Comparison of ENCODE assay signal across 28 cellular contexts in genomic region chr11:6941970-6942369, GRCh38. TPM values are rescaled to one million over a fixed set of nuclear protein-coding genes. Genes with fewer than 3 reads are reported as not detected.
"Had no signal": no experiment of that assay in that cellular context is flagged by ENCODE, and none has a peak within 500 bp of the region (broad histone marks: within the 10 kb centered on the region; RNA-seq: fewer than 3 reads in every experiment).

No MANE protein-coding gene starts in this region.

- H3K4me1 ChIP-seq: esophagus muscularis mucosa, prostate gland, transverse colon had no signal

- H3K4me1 Mint-ChIP-seq: activated B cell treated with CpG ODN at 0.5 μM for 24 hours; activated CD4-positive, alpha-beta T cell treated with anti-CD3 and anti-CD28 coated beads for 36 hours; activated naive CD8-positive, alpha-beta T cell treated with anti-CD3 and anti-CD28 coated beads for 36 hours; mesothelial cell of epicardium; natural killer cell had no signal

- H3K4me3 ChIP-seq: coronary artery, esophagus muscularis mucosa, ovary, prostate gland, transverse colon had no signal

- H3K36me3 Mint-ChIP-seq: activated naive CD8-positive, alpha-beta T cell treated with anti-CD3 and anti-CD28 coated beads for 36 hours; natural killer cell; stimulated activated naive B cell treated with anti-CD40 and anti-IgM and Interleukin-4, amounts not matched to agents 10 μg/mL and 1 μg/mL and 100 μg/mL, for 72 hours had no signal

- H3K27ac Mint-ChIP-seq: activated B cell treated with CpG ODN at 0.5 μM for 24 hours; activated CD4-positive, alpha-beta T cell treated with anti-CD3 and anti-CD28 coated beads for 36 hours; activated naive CD8-positive, alpha-beta T cell treated with anti-CD3 and anti-CD28 coated beads for 36 hours; mesothelial cell of epicardium; natural killer cell; stimulated activated naive B cell treated with anti-CD40 and anti-IgM and Interleukin-4, amounts not matched to agents 10 μg/mL and 1 μg/mL and 100 μg/mL, for 72 hours had no signal

- H3K4me3 Mint-ChIP-seq: activated B cell treated with CpG ODN at 0.5 μM for 24 hours; activated CD4-positive, alpha-beta T cell treated with anti-CD3 and anti-CD28 coated beads for 36 hours; activated naive CD8-positive, alpha-beta T cell treated with anti-CD3 and anti-CD28 coated beads for 36 hours; activated T-cell treated with anti-CD3 and anti-CD28 coated beads, Interleukin-2, amount 50 U/mL, for 4 hours; mesothelial cell of epicardium; natural killer cell; stimulated activated naive B cell treated with anti-CD40 and anti-IgM and Interleukin-4, amounts not matched to agents 10 μg/mL and 1 μg/mL and 100 μg/mL, for 72 hours had no signal

- H3K9me3 ChIP-seq: esophagus muscularis mucosa, neutrophil, ovary, prostate gland, transverse colon had no signal

- ATAC-seq: activated CD4-positive, alpha-beta T cell treated with anti-CD3 and anti-CD28 coated beads for 36 hours; activated T-cell treated with anti-CD3 and anti-CD28 coated beads, Interleukin-2, amount 50 U/mL, for 4 hours; left ventricle myocardium superior; natural killer cell; stimulated activated naive B cell treated with anti-CD40 and anti-IgM and Interleukin-4, amounts not matched to agents 10 μg/mL and 1 μg/mL and 100 μg/mL, for 72 hours had no signal

- DNase-seq: activated B cell treated with CpG ODN at 0.5 μM for 24 hours; activated CD4-positive, alpha-beta T cell treated with anti-CD3 and anti-CD28 coated beads for 36 hours; activated CD4-positive, alpha-beta T cell treated with anti-CD3 and anti-CD28 coated beads, Interleukin-2, amount 50 U/mL, for 4 hours; activated CD8-positive, alpha-beta memory T cell treated with anti-CD3 and anti-CD28 coated beads for 24 hours; activated CD8-positive, alpha-beta memory T cell treated with anti-CD3 and anti-CD28 coated beads, Interleukin-2, amount 50 U/mL, for 4 hours; activated naive CD4-positive, alpha-beta T cell treated with Interleukin-2 at 50 U/mL for 16 hours; activated naive CD8-positive, alpha-beta T cell treated with anti-CD3 and anti-CD28 coated beads for 36 hours; activated T-cell treated with anti-CD3 and anti-CD28 coated beads, Interleukin-2, amount 50 U/mL, for 4 hours; amniotic stem cell; cerebellar nuclear complex; hypothalamus; left ventricle myocardium superior; mammary epithelial cell; natural killer cell; ovary; stimulated activated CD4-positive, alpha-beta T cell treated with anti-CD3 and anti-CD28 coated beads, Interleukin-2, amount 100 ng/mL, for 48 hours; stimulated activated CD8-positive, alpha-beta memory T cell treated with anti-CD3 and anti-CD28 coated beads, Interleukin-4, amount 100 ng/mL, for 48 hours; stimulated activated naive B cell treated with anti-CD40 and anti-IgM and Interleukin-4, amounts not matched to agents 10 μg/mL and 1 μg/mL and 100 μg/mL, for 72 hours; transverse colon had no signal

- H3K36me3 ChIP-seq: esophagus muscularis mucosa, neutrophil, ovary, prostate gland, transverse colon had no signal

- H3K27me3 Mint-ChIP-seq: activated B cell treated with CpG ODN at 0.5 μM for 24 hours; activated CD4-positive, alpha-beta T cell treated with anti-CD3 and anti-CD28 coated beads for 36 hours; activated naive CD8-positive, alpha-beta T cell treated with anti-CD3 and anti-CD28 coated beads for 36 hours; stimulated activated naive B cell treated with anti-CD40 and anti-IgM and Interleukin-4, amounts not matched to agents 10 μg/mL and 1 μg/mL and 100 μg/mL, for 72 hours had no signal

- FAIRE-seq: frontal cortex, TTC549, urothelium cell line had no signal

- H3K9me3 Mint-ChIP-seq: activated B cell treated with CpG ODN at 0.5 μM for 24 hours; activated naive CD8-positive, alpha-beta T cell treated with anti-CD3 and anti-CD28 coated beads for 36 hours; activated T-cell treated with anti-CD3 and anti-CD28 coated beads, Interleukin-2, amount 50 U/mL, for 4 hours; mesothelial cell of epicardium; stimulated activated naive B cell treated with anti-CD40 and anti-IgM and Interleukin-4, amounts not matched to agents 10 μg/mL and 1 μg/mL and 100 μg/mL, for 72 hours had no signal

- H3K27ac ChIP-seq: coronary artery, esophagus muscularis mucosa, neutrophil, ovary, prostate gland, transverse colon had no signal

- H3K27me3 ChIP-seq: esophagus muscularis mucosa, neutrophil, ovary, transverse colon had no signal

RNA-seq across cellular contexts. Expression of gene OR2D3, which starts 21.2 kb away (rescaled TPM):
- total RNA-seq: activated B cell treated with CpG ODN at 0.5 μM for 24 hours; activated CD4-positive, alpha-beta T cell treated with anti-CD3 and anti-CD28 coated beads for 36 hours; activated naive CD8-positive, alpha-beta T cell treated with anti-CD3 and anti-CD28 coated beads for 36 hours; activated T-cell treated with anti-CD3 and anti-CD28 coated beads, Interleukin-2, amount 50 U/mL, for 4 hours; esophagus muscularis mucosa; frontal cortex; left ventricle myocardium superior; mammary epithelial cell; mesothelial cell of epicardium; natural killer cell; ovary; prostate gland; temporal lobe; transverse colon had no signal
- polyA plus RNA-seq: mammary epithelial cell, ovary had no signal

RNA-seq across cellular contexts. Expression of gene OR2D2, which starts 49.7 kb away (rescaled TPM):
- total RNA-seq: activated B cell treated with CpG ODN at 0.5 μM for 24 hours; activated naive CD8-positive, alpha-beta T cell treated with anti-CD3 and anti-CD28 coated beads for 36 hours; activated T-cell treated with anti-CD3 and anti-CD28 coated beads, Interleukin-2, amount 50 U/mL, for 4 hours; esophagus muscularis mucosa; left ventricle myocardium superior; natural killer cell had no signal
- polyA plus RNA-seq: mammary epithelial cell, ovary had no signal
